Comparison of ENCODE assay signal across 15 cellular contexts in genomic region chr15:61702224-61703120, GRCh38.
DNase-seq lines count a peak whose midpoint lies in the region; ATAC-seq and TF ChIP-seq lines count a peak whose summit lies in the region.
"Had no signal": no experiment of that assay in that cellular context is flagged by ENCODE, and none has a peak within 500 bp of the region (broad histone marks: within the 10 kb centered on the region; RNA-seq: fewer than 3 reads in every experiment).

No MANE protein-coding gene starts in this region.

- intact Hi-C loops in PC-3 (cut with micrococcal nuclease), result no loop called here

- no peak overlapping the region for H2AFZ ChIP-seq in PC-3 (ENCODE audit: low read length)

- TF ChIP-seq CTCF in PC-3 (conservative IDR thresholded peaks at IDR 0.05; ENCODE audit: low read depth, low read length), result peak; percentile 25; the same call in 1 of the 2 replicates

- H3K79me2 ChIP-seq in PC-3 (ENCODE audit: low read length), result no peaks in the 10 kb centered on the region

- no peaks in the 10 kb centered on the region for H3F3A ChIP-seq in PC-3 (ENCODE audit: low read length, unreplicated experiment)

- CTCF ChIA-PET in PC-3 (lab: Charles Lee), result no interaction called here

- no peaks in the 10 kb centered on the region for H4K20me1 ChIP-seq in PC-3 (ENCODE audit: low read length)

- H3K27ac ChIP-seq in PC-3 (ENCODE audit: low read length), result no peak overlapping the region
- H3K27ac ChIP-seq: epithelial cell of prostate, SJCRH30 had no signal

- DNase-seq in Ammon's horn (ENCODE audit: low spot score), result peak; percentile 46
- peak; percentile 6 for DNase-seq in LHCN-M2 (ENCODE audit: low read depth)
- DNase-seq in PC-3, result peak; percentile 15
- peak; percentile 35 for DNase-seq in iPS-NIHi11 (ENCODE audit: low spot score)
- no peak for DNase-seq in NCI-H2227 (lab: John Stamatoyannopoulos, UW; ENCODE audit: unreplicated experiment)
- DNase-seq in NCI-H187 (lab: John Stamatoyannopoulos, UW), result no peak
- no peak for DNase-seq in dermis blood vessel endothelial cell
- DNase-seq in GM03348 (ENCODE audit: low spot score), result no peak
- DNase-seq: activated naive CD4-positive, alpha-beta T cell; caudate nucleus; IMR-90; stimulated activated CD4-positive, alpha-beta T cell treated with anti-CD3 and anti-CD28 coated beads, Interleukin-4, amount 100 ng/mL, for 24 hours; stimulated activated naive CD4-positive, alpha-beta T cell had no signal

- no peaks in the 10 kb centered on the region for H3K9me2 ChIP-seq in PC-3 (replicated peaks; ENCODE audit: low read length)

- H3K4me1 ChIP-seq in PC-3 (ENCODE audit: insufficient read depth, low read length), result no peaks in the 10 kb centered on the region

- H3K36me3 ChIP-seq in PC-3 (ENCODE audit: low read depth, low read length), result no peaks in the 10 kb centered on the region
- H3K36me3 ChIP-seq: SJCRH30 had no signal

- H3K27me3 ChIP-seq in PC-3 (ENCODE audit: low read length), result peaks cover 33% of the 10 kb centered on the region; the same call in 1 of the 2 replicates
- H3K27me3 ChIP-seq: SJCRH30 had no signal

- H3K9ac ChIP-seq in PC-3 (ENCODE audit: low read length), result no peak overlapping the region

- ATAC-seq in PC-3, result no peak

- BruUV-seq in PC-3 (replicated peaks; lab: Mats Ljungman, UMichigan), result no TSS peak

- no peaks in the 10 kb centered on the region for H3K9me3 ChIP-seq in PC-3 (ENCODE audit: low read length)
- H3K9me3 ChIP-seq: SJCRH30 had no signal

- H3K4me3 ChIP-seq in PC-3 (ENCODE audit: low read length), result no peak overlapping the region
- H3K4me3 ChIP-seq: SJCRH30 had no signal

- POLR2A ChIA-PET in PC-3 (lab: Charles Lee; ENCODE audit: unreplicated experiment), result no interaction called here

- H3K4me2 ChIP-seq in PC-3 (ENCODE audit: low read length), result no peak overlapping the region

Comparison
In these comparisons a context has a peak if more than half of its experiments do, and no peak if none do; other contexts are left out.
1. DNase-seq: peak in Ammon's horn (single experiment), LHCN-M2 (single experiment), PC-3 (single experiment) and iPS-NIHi11 (single experiment); none in NCI-H2227 (single experiment), NCI-H187 (0 of 2), dermis blood vessel endothelial cell (single experiment) and GM03348 (single experiment).